In the genomic region with DNA sequence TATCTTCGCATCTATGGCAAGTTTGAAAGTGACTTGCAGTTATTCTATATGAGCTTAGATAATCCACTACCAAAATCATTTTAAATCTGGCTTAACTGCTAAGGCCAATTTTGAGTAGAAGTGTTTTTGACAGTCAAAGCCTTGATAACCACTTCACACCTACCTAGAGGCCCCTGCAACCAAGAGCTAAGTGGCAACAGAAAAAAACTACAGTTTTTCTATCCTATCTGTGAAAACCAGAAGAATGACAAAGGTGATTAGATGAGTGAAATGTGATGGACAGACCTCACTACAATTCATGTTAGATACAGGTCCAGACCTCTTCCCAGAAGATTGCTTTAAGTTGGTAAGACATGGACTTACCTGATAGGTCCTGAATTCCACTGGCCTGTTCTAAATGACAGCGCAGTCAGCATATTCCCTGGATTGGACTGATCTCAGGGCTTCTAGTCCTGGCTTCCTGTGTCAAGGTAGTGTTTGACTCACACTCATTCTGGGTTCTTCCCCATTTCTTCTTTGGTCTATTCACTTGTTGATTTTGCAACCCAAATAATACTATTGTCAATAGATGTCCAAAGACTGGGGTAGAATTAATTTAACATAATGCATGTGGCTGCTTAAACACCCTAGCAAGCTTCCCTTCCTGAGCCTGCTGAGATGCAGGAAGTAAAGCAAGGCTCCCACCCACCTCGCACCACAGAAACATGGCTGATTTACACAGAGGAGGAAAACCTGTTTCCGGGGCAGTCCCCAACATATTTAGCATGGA, we compare ENCODE assay signal across 10 cellular contexts.
DNase-seq lines count a peak whose midpoint lies in the region; ATAC-seq and TF ChIP-seq lines count a peak whose summit lies in the region.
"Had no signal": no experiment of that assay in that cellular context is flagged by ENCODE, and none has a peak within 500 bp of the region (broad histone marks: within the 10 kb centered on the region; RNA-seq: fewer than 3 reads in every experiment).

No MANE protein-coding gene starts in this region.

- peaks cover 3% of the 10 kb centered on the region for H3K9me3 Mint-ChIP-seq in activated naive CD8-positive, alpha-beta T cell treated with anti-CD3 and anti-CD28 coated beads for 36 hours
- H3K9me3 Mint-ChIP-seq in stimulated activated effector memory CD8-positive, alpha-beta T cell treated with anti-CD3 and anti-CD28 coated beads, Interleukin-12 subunit alpha, Interleukin-12 subunit beta, amount 100 ng/mL, for 72 hours, result no peaks in the 10 kb centered on the region

- CTCF ChIA-PET in RWPE1 (lab: Yijun Ruan, JAX), result no interaction called here

- POLR2A ChIA-PET in RWPE1 (lab: Yijun Ruan, JAX; ENCODE audit: low non-redundant PET), result no interaction called here

- no peaks in the 10 kb centered on the region for H3K36me3 ChIP-seq in brain microvascular endothelial cell (replicated peaks)
- H3K36me3 ChIP-seq: lower lobe of right lung had no signal

- in situ Hi-C loops in brain microvascular endothelial cell (cut with HindIII; ENCODE audit: low pct_ligation_motif_present, low sequenced_read_pairs), result no loop called here

- peak overlapping the region; percentile 22 for H3K4me3 Mint-ChIP-seq in activated naive CD8-positive, alpha-beta T cell treated with anti-CD3 and anti-CD28 coated beads for 36 hours
- peak overlapping the region; percentile 5 for H3K4me3 Mint-ChIP-seq in stimulated activated effector memory CD8-positive, alpha-beta T cell treated with anti-CD3 and anti-CD28 coated beads, Interleukin-12 subunit alpha, Interleukin-12 subunit beta, amount 100 ng/mL, for 72 hours

- TF ChIP-seq POLR2A in NB4 (IDR thresholded peaks at IDR 0.05; ENCODE audit: extremely low read depth, insufficient read length), result no peak

- TF ChIP-seq CTCF in NB4 (IDR thresholded peaks at IDR 0.05; ENCODE audit: low read depth, low read length) (no peak), RWPE1 (conservative IDR thresholded peaks at IDR 0.05; ENCODE audit: low read depth) (no peak), brain microvascular endothelial cell (IDR thresholded peaks at IDR 0.05; ENCODE audit: low read depth, low read length, missing control alignments) (no peak)

- no peaks in the 10 kb centered on the region for H3K27me3 ChIP-seq in brain microvascular endothelial cell (replicated peaks)

- ATAC-seq in stimulated activated effector memory CD8-positive, alpha-beta T cell treated with anti-CD3 and anti-CD28 coated beads, Interleukin-12 subunit alpha, Interleukin-12 subunit beta, amount 100 ng/mL, for 72 hours, result peak; percentile 72
- ATAC-seq in GM19467 (IDR thresholded peaks at IDR 0.05; ENCODE audit: unreplicated experiment), result no peak

- no peak overlapping the region for H3K27ac Mint-ChIP-seq in activated naive CD8-positive, alpha-beta T cell treated with anti-CD3 and anti-CD28 coated beads for 36 hours
- H3K27ac Mint-ChIP-seq in stimulated activated effector memory CD8-positive, alpha-beta T cell treated with anti-CD3 and anti-CD28 coated beads, Interleukin-12 subunit alpha, Interleukin-12 subunit beta, amount 100 ng/mL, for 72 hours, result peak overlapping the region; percentile 30

- no peak overlapping the region for H3K4me3 ChIP-seq in NB4 (ENCODE audit: low read depth, low read length)
- H3K4me3 ChIP-seq in brain microvascular endothelial cell (ENCODE audit: low read depth, low read length), result no peak overlapping the region
- H3K4me3 ChIP-seq: lower lobe of right lung had no signal

- H3K4me1 Mint-ChIP-seq in activated naive CD8-positive, alpha-beta T cell treated with anti-CD3 and anti-CD28 coated beads for 36 hours, result peaks cover 49% of the 10 kb centered on the region
- H3K4me1 Mint-ChIP-seq in stimulated activated effector memory CD8-positive, alpha-beta T cell treated with anti-CD3 and anti-CD28 coated beads, Interleukin-12 subunit alpha, Interleukin-12 subunit beta, amount 100 ng/mL, for 72 hours, result peaks cover 56% of the 10 kb centered on the region

- no peaks in the 10 kb centered on the region for H3K27me3 Mint-ChIP-seq in activated naive CD8-positive, alpha-beta T cell treated with anti-CD3 and anti-CD28 coated beads for 36 hours

- no peak overlapping the region for H3K27ac ChIP-seq in RWPE1
- no peak overlapping the region for H3K27ac ChIP-seq in brain microvascular endothelial cell
- H3K27ac ChIP-seq: lower lobe of right lung had no signal

- DNase-seq in NOMO-1 treated with DMSO at 0.1 percent for 48 hours (lab: John Stamatoyannopoulos, UW; ENCODE audit: unreplicated experiment) (peak; percentile 7), NOMO-1 treated with dmso at 0.1 percent for 144 hours (lab: John Stamatoyannopoulos, UW; ENCODE audit: unreplicated experiment) (no peak), NB4 (ENCODE audit: low read depth) (peak; percentile 77), RWPE1 (ENCODE audit: low spot score) (no peak), brain microvascular endothelial cell (no peak)
- DNase-seq in activated naive CD8-positive, alpha-beta T cell treated with anti-CD3 and anti-CD28 coated beads for 36 hours, result peak; percentile 27
- no peak for DNase-seq in stimulated activated effector memory CD8-positive, alpha-beta T cell treated with anti-CD3 and anti-CD28 coated beads, Interleukin-12 subunit alpha, Interleukin-12 subunit beta, amount 100 ng/mL, for 72 hours (ENCODE audit: low spot score in 2 of 2)
- DNase-seq: effector CD8-positive, alpha-beta T cell; lower lobe of right lung had no signal

- peaks cover 21% of the 10 kb centered on the region for H3K36me3 Mint-ChIP-seq in activated naive CD8-positive, alpha-beta T cell treated with anti-CD3 and anti-CD28 coated beads for 36 hours
- no peaks in the 10 kb centered on the region for H3K36me3 Mint-ChIP-seq in stimulated activated effector memory CD8-positive, alpha-beta T cell treated with anti-CD3 and anti-CD28 coated beads, Interleukin-12 subunit alpha, Interleukin-12 subunit beta, amount 100 ng/mL, for 72 hours

Comparison
In these comparisons a context has a peak if more than half of its experiments do, and no peak if none do; other contexts are left out.
1. DNase-seq: peak in NOMO-1 treated with DMSO at 0.1 percent for 48 hours (single experiment), NB4 (single experiment) and activated naive CD8-positive, alpha-beta T cell treated with anti-CD3 and anti-CD28 coated beads for 36 hours (single experiment); none in NOMO-1 treated with dmso at 0.1 percent for 144 hours (single experiment), stimulated activated effector memory CD8-positive, alpha-beta T cell treated with anti-CD3 and anti-CD28 coated beads, Interleukin-12 subunit alpha, Interleukin-12 subunit beta, amount 100 ng/mL, for 72 hours (0 of 2), RWPE1 (single experiment) and brain microvascular endothelial cell (single experiment).